Comparison of ENCODE assay signal across 27 cellular contexts in the genomic region with DNA sequence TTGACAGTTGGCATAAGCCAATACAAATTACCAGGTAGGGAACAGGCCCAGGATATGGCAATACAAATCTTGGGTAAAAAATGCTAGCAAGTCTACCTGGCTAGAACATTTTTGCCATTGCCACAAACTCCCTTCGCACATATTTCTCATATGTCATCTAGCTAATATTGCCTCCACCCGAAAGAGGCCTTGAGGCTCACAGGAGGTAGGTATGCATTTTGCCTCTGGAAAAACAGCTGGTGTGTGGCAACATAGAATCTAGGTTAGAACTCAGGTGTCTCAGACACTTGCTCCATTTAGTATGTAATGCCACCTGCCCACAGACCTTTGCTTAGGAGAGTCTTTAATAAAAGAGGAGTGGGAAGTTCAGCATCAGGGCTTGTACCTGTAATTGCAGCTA.
"Had no signal": no experiment of that assay in that cellular context is flagged by ENCODE, and none has a peak within 500 bp of the region (broad histone marks: within the 10 kb centered on the region; RNA-seq: fewer than 3 reads in every experiment).

No MANE protein-coding gene starts in this region.

- H3K27ac ChIP-seq: stomach, suprapubic skin, testis, thoracic aorta, thyroid gland, tibial artery, tibial nerve, transverse colon, upper lobe of left lung, upper lobe of right lung, uterus, vagina had no signal

- H3K9me3 Mint-ChIP-seq: stimulated activated effector memory CD8-positive, alpha-beta T cell treated with anti-CD3 and anti-CD28 coated beads, Interleukin-12 subunit alpha, Interleukin-12 subunit beta, amount 100 ng/mL, for 72 hours; stimulated activated naive CD8-positive, alpha-beta T cell treated with anti-CD3 and anti-CD28 coated beads, Interleukin-15, amount 100 ng/mL, for 72 hours; stimulated activated naive CD8-positive, alpha-beta T cell treated with anti-CD3 and anti-CD28 coated beads, Interleukin-15, Interleukin-2, amounts not matched to agents 100 ng/mL and 50 ng/mL, for 24 hours; type B pancreatic cell had no signal

- H3K27me3 ChIP-seq: stomach, suprapubic skin, testis, thyroid gland, tibial artery, tibial nerve, transverse colon, upper lobe of left lung, upper lobe of right lung, uterus, vagina had no signal

- H3K27ac Mint-ChIP-seq: stimulated activated effector memory CD8-positive, alpha-beta T cell treated with anti-CD3 and anti-CD28 coated beads, Interleukin-12 subunit alpha, Interleukin-12 subunit beta, amount 100 ng/mL, for 72 hours; stimulated activated memory B cell treated with anti-CD40 and anti-IgM and Interleukin-4, amounts not matched to agents 10 μg/mL and 1 μg/mL and 100 μg/mL, for 72 hours; stimulated activated naive B cell treated with anti-CD40 and anti-IgM and Interleukin-4, amounts not matched to agents 10 μg/mL and 1 μg/mL and 100 μg/mL, for 72 hours; stimulated activated naive CD8-positive, alpha-beta T cell treated with anti-CD3 and anti-CD28 coated beads, Interleukin-15, Interleukin-2, amounts not matched to agents 100 ng/mL and 50 ng/mL, for 24 hours; type B pancreatic cell had no signal

- H3K36me3 Mint-ChIP-seq: stimulated activated effector memory CD8-positive, alpha-beta T cell treated with anti-CD3 and anti-CD28 coated beads, Interleukin-12 subunit alpha, Interleukin-12 subunit beta, amount 100 ng/mL, for 72 hours; stimulated activated memory B cell treated with anti-CD40 and anti-IgM and Interleukin-4, amounts not matched to agents 10 μg/mL and 1 μg/mL and 100 μg/mL, for 72 hours; stimulated activated naive B cell treated with anti-CD40 and anti-IgM and Interleukin-4, amounts not matched to agents 10 μg/mL and 1 μg/mL and 100 μg/mL, for 72 hours; type B pancreatic cell had no signal

- DNase-seq: stimulated activated CD4-positive, alpha-beta T cell treated with anti-CD3 and anti-CD28 coated beads, Interleukin-2, amount 100 ng/mL, for 48 hours; stimulated activated CD4-positive, alpha-beta T cell treated with anti-CD3 and anti-CD28 coated beads, Interleukin-4, amount 100 ng/mL, for 1 hour; stimulated activated CD4-positive, alpha-beta T cell treated with anti-CD3 and anti-CD28 coated beads, Interleukin-4, amount 100 ng/mL, for 24 hours; stimulated activated CD4-positive, alpha-beta T cell treated with anti-CD3 and anti-CD28 coated beads, Interleukin-4, amount 100 ng/mL, for 4 hours; stimulated activated CD8-positive, alpha-beta memory T cell treated with anti-CD3 and anti-CD28 coated beads, Interleukin-4, amount 100 ng/mL, for 48 hours; stimulated activated naive B cell treated with anti-CD40 and anti-IgM and Interleukin-4, amounts not matched to agents 10 μg/mL and 1 μg/mL and 100 μg/mL, for 72 hours; stimulated activated naive CD4-positive, alpha-beta T cell; stimulated activated naive CD4-positive, alpha-beta T cell treated with Interleukin-2 at 50 U/mL for 16 hours; stimulated activated naive CD8-positive, alpha-beta T cell treated with anti-CD3 and anti-CD28 coated beads, Interleukin-15, amount 100 ng/mL, for 72 hours; stimulated activated naive CD8-positive, alpha-beta T cell treated with anti-CD3 and anti-CD28 coated beads, Interleukin-15, Interleukin-2, amounts not matched to agents 100 U/mL and 50 U/mL, for 24 hours; stomach; substantia nigra; testis; thyroid gland; tibial artery; transverse colon; upper lobe of left lung; upper lobe of right lung; uterus had no signal

- H3K4me1 Mint-ChIP-seq: stimulated activated effector memory CD8-positive, alpha-beta T cell treated with anti-CD3 and anti-CD28 coated beads, Interleukin-12 subunit alpha, Interleukin-12 subunit beta, amount 100 ng/mL, for 72 hours; stimulated activated memory B cell treated with anti-CD40 and anti-IgM and Interleukin-4, amounts not matched to agents 10 μg/mL and 1 μg/mL and 100 μg/mL, for 72 hours; stimulated activated naive B cell treated with anti-CD40 and anti-IgM and Interleukin-4, amounts not matched to agents 10 μg/mL and 1 μg/mL and 100 μg/mL, for 72 hours; stimulated activated naive CD8-positive, alpha-beta T cell treated with anti-CD3 and anti-CD28 coated beads, Interleukin-15, amount 100 ng/mL, for 72 hours had no signal

- H3K9me3 ChIP-seq: stomach, suprapubic skin, testis, thoracic aorta, thyroid gland, tibial artery, tibial nerve, transverse colon, upper lobe of left lung, upper lobe of right lung, uterus, vagina had no signal

- H3K36me3 ChIP-seq: stomach, suprapubic skin, thoracic aorta, thyroid gland, tibial artery, tibial nerve, transverse colon, upper lobe of left lung, upper lobe of right lung, uterus, vagina had no signal

- H3K4me1 ChIP-seq: stomach, suprapubic skin, testis, thyroid gland, tibial artery, tibial nerve, transverse colon, upper lobe of left lung, upper lobe of right lung, uterus, vagina had no signal

- H3K4me3 ChIP-seq: stomach, suprapubic skin, testis, thoracic aorta, thyroid gland, tibial artery, tibial nerve, transverse colon, upper lobe of left lung, upper lobe of right lung, uterus, vagina had no signal

- H3K27me3 Mint-ChIP-seq: stimulated activated memory B cell treated with anti-CD40 and anti-IgM and Interleukin-4, amounts not matched to agents 10 μg/mL and 1 μg/mL and 100 μg/mL, for 72 hours; type B pancreatic cell had no signal

- H3K4me3 Mint-ChIP-seq: stimulated activated effector memory CD8-positive, alpha-beta T cell treated with anti-CD3 and anti-CD28 coated beads, Interleukin-12 subunit alpha, Interleukin-12 subunit beta, amount 100 ng/mL, for 72 hours; stimulated activated memory B cell treated with anti-CD40 and anti-IgM and Interleukin-4, amounts not matched to agents 10 μg/mL and 1 μg/mL and 100 μg/mL, for 72 hours; stimulated activated naive B cell treated with anti-CD40 and anti-IgM and Interleukin-4, amounts not matched to agents 10 μg/mL and 1 μg/mL and 100 μg/mL, for 72 hours; stimulated activated naive CD8-positive, alpha-beta T cell treated with anti-CD3 and anti-CD28 coated beads, Interleukin-15, amount 100 ng/mL, for 72 hours; stimulated activated naive CD8-positive, alpha-beta T cell treated with anti-CD3 and anti-CD28 coated beads, Interleukin-15, Interleukin-2, amounts not matched to agents 100 ng/mL and 50 ng/mL, for 24 hours; type B pancreatic cell had no signal
